21 cellular contexts compared by ENCODE assay signal in genomic region chr7:102093599-102094001, GRCh38.
DNase-seq lines count a peak whose midpoint lies in the region; ATAC-seq and TF ChIP-seq lines count a peak whose summit lies in the region.
"Had no signal": no experiment of that assay in that cellular context is flagged by ENCODE, and none has a peak within 500 bp of the region (broad histone marks: within the 10 kb centered on the region; RNA-seq: fewer than 3 reads in every experiment).

No MANE protein-coding gene starts in this region.

- peak overlapping the region; percentile 26 for H3K27ac ChIP-seq in VCaP
- no peak overlapping the region for H3K27ac ChIP-seq in mesendoderm (ENCODE audit: low read depth, low read length)
- no peak overlapping the region for H3K27ac ChIP-seq in WERI-Rb-1
- H3K27ac ChIP-seq: ovary, right lobe of liver, testis had no signal

- H3K9ac ChIP-seq in mesendoderm (ENCODE audit: low read length): no peak overlapping the region

- ATAC-seq in T-cell (replicated peaks in 1 of 4): no peak
- ATAC-seq: activated naive CD8-positive, alpha-beta T cell treated with anti-CD3 and anti-CD28 coated beads, Interleukin-2, amount 50 U/mL, for 24 hours; activated T-helper 17 cell treated with anti-CD3 and anti-CD28 coated beads, Interleukin-2, amount 50 U/mL, for 72 hours; naive thymus-derived CD8-positive, alpha-beta T cell; right lobe of liver had no signal

- no peaks in the 10 kb centered on the region for H3K79me2 ChIP-seq in mesendoderm (ENCODE audit: control insufficient read depth, insufficient read depth, low read length)

- no peak overlapping the region for H3K4me3 ChIP-seq in AG09309 (ENCODE audit: control insufficient read depth, low read depth, low read length)
- H3K4me3 ChIP-seq in mesendoderm (ENCODE audit: low read length): no peak overlapping the region
- H3K4me3 ChIP-seq in WERI-Rb-1 (ENCODE audit: low read depth, low read length): no peak overlapping the region
- H3K4me3 ChIP-seq: ovary, right lobe of liver, testis had no signal

- H3K23ac ChIP-seq in mesendoderm (ENCODE audit: low read length): no peak overlapping the region

- POLR2A ChIA-PET in T-cell (lab: Charles Lee): no interaction called here

- in situ Hi-C loops in ACHN (cut with HindIII; ENCODE audit: low pct_ligation_motif_present, low pct_unique_long_range_greater_than_20kb, low sequenced_read_pairs): no loop called here

- no peak overlapping the region for H2AK5ac ChIP-seq in mesendoderm (ENCODE audit: low read length)

- H3K56ac ChIP-seq in mesendoderm (ENCODE audit: low read length): no peak overlapping the region

- no peak overlapping the region for H3K18ac ChIP-seq in mesendoderm (ENCODE audit: low read length)

- no peaks in the 10 kb centered on the region for H3K27me3 Mint-ChIP-seq in T-cell
- H3K27me3 Mint-ChIP-seq: activated CD4-positive, alpha-beta T cell treated with anti-CD3 and anti-CD28 coated beads, Interleukin-2, amount 10 ng/mL, durations not matched to agents 7 days and 5 days; activated naive CD8-positive, alpha-beta T cell treated with anti-CD3 and anti-CD28 coated beads, Interleukin-2, amount 50 U/mL, for 24 hours; activated T-helper 17 cell treated with anti-CD3 and anti-CD28 coated beads, Interleukin-2, amount 50 U/mL, for 72 hours; B cell; naive thymus-derived CD8-positive, alpha-beta T cell had no signal

- CTCF ChIA-PET in T-cell (lab: Charles Lee): no interaction called here

- peaks cover 28% of the 10 kb centered on the region for H3K36me3 Mint-ChIP-seq in T-cell

- DNase-seq in AG09309 (ENCODE audit: low read depth): peak; percentile 3
- DNase-seq in GM04504 (ENCODE audit: low read depth): peak; percentile 6
- peak; percentile 12 for DNase-seq in mesenteric fat pad (ENCODE audit: low spot score)
- no peak for DNase-seq in mesendoderm
- no peak for DNase-seq in T-cell
- no peak for DNase-seq in WERI-Rb-1
- no peak for DNase-seq in ACHN
- DNase-seq: activated CD4-positive, alpha-beta T cell treated with anti-CD3 and anti-CD28 coated beads, Interleukin-2, amount 10 ng/mL, durations not matched to agents 7 days and 5 days; activated naive CD8-positive, alpha-beta T cell treated with anti-CD3 and anti-CD28 coated beads, Interleukin-2, amount 50 U/mL, for 24 hours; Kasumi-1; naive thymus-derived CD8-positive, alpha-beta T cell; NCI-H1092 treated with DMSO at 0.1 percent for 48 hours; NCI-H2081 treated with DMSO at 0.1 percent for 48 hours; NCI-H510A treated with DMSO at 0.1 percent for 48 hours; ovary; T-helper 1 cell; testis had no signal

- H3K36me3 ChIP-seq in mesendoderm (ENCODE audit: control insufficient read depth, insufficient read depth, low read length) (no peaks in the 10 kb centered on the region), WERI-Rb-1 (peaks cover 4% of the 10 kb centered on the region; the same call in 1 of the 2 replicates)
- H3K36me3 ChIP-seq: ovary, right lobe of liver had no signal

- no peaks in the 10 kb centered on the region for H3K9me3 ChIP-seq in WERI-Rb-1 (ENCODE audit: severe bottlenecking)
- H3K9me3 ChIP-seq: ovary, right lobe of liver, testis had no signal

- no peak overlapping the region for H2BK15ac ChIP-seq in mesendoderm (replicated peaks; ENCODE audit: low read depth)

- H3K4ac ChIP-seq in mesendoderm (ENCODE audit: low read depth, low read length): no peak overlapping the region

- peaks cover 4 to 13% (median 7%) of the 10 kb centered on the region in 3 donors for H3K9me3 Mint-ChIP-seq in T-cell
- H3K9me3 Mint-ChIP-seq: activated T-helper 17 cell treated with anti-CD3 and anti-CD28 coated beads, Interleukin-2, amount 50 U/mL, for 72 hours had no signal

- H4K5ac ChIP-seq in mesendoderm (ENCODE audit: low read length): no peak overlapping the region

- no peak overlapping the region for H3K4me3 Mint-ChIP-seq in T-cell
- H3K4me3 Mint-ChIP-seq: activated CD4-positive, alpha-beta T cell treated with anti-CD3 and anti-CD28 coated beads, Interleukin-2, amount 10 ng/mL, durations not matched to agents 7 days and 5 days; activated naive CD8-positive, alpha-beta T cell treated with anti-CD3 and anti-CD28 coated beads, Interleukin-2, amount 50 U/mL, for 24 hours; activated T-helper 17 cell treated with anti-CD3 and anti-CD28 coated beads, Interleukin-2, amount 50 U/mL, for 72 hours; B cell; naive thymus-derived CD8-positive, alpha-beta T cell had no signal

- H3K4me2 ChIP-seq in mesendoderm (ENCODE audit: low read length): no peak overlapping the region

- H3K27me3 ChIP-seq in mesendoderm (ENCODE audit: insufficient read depth, low read length, poor library complexity) (no peaks in the 10 kb centered on the region), WERI-Rb-1 (ENCODE audit: insufficient read depth, low read depth, severe bottlenecking) (no peaks in the 10 kb centered on the region)
- H3K27me3 ChIP-seq: ovary, right lobe of liver, testis had no signal

- no peak overlapping the region for H2BK120ac ChIP-seq in mesendoderm (ENCODE audit: low read depth, low read length)

- H3K4me1 Mint-ChIP-seq in T-cell: peaks cover 0 to 8% (median 2%) of the 10 kb centered on the region in 3 donors
- H3K4me1 Mint-ChIP-seq: activated CD4-positive, alpha-beta T cell treated with anti-CD3 and anti-CD28 coated beads, Interleukin-2, amount 10 ng/mL, durations not matched to agents 7 days and 5 days; B cell had no signal

- no peak for TF ChIP-seq CTCF in AG09309 (IDR thresholded peaks at IDR 0.05; ENCODE audit: control insufficient read depth, insufficient read depth, low read depth, low read length, missing control alignments)
- no peak for TF ChIP-seq CTCF in VCaP (conservative IDR thresholded peaks at IDR 0.05)
- TF ChIP-seq CTCF in WERI-Rb-1 (IDR thresholded peaks at IDR 0.05; ENCODE audit: low read depth, low read length): no peak

- no peaks in the 10 kb centered on the region for H3K4me1 ChIP-seq in mesendoderm (ENCODE audit: control insufficient read depth, low read depth, low read length)
- H3K4me1 ChIP-seq: testis had no signal

- WGBS in mesendoderm (ENCODE audit: extremely low coverage, insufficient coverage, low lambda C conversion rate): no CpG with 5 or more reads among the region's 12 CpGs

- H3K27ac Mint-ChIP-seq in T-cell: no peak overlapping the region
- H3K27ac Mint-ChIP-seq: activated CD4-positive, alpha-beta T cell treated with anti-CD3 and anti-CD28 coated beads, Interleukin-2, amount 10 ng/mL, durations not matched to agents 7 days and 5 days; activated naive CD8-positive, alpha-beta T cell treated with anti-CD3 and anti-CD28 coated beads, Interleukin-2, amount 50 U/mL, for 24 hours; activated T-helper 17 cell treated with anti-CD3 and anti-CD28 coated beads, Interleukin-2, amount 50 U/mL, for 72 hours; B cell; naive thymus-derived CD8-positive, alpha-beta T cell had no signal

- peaks cover 7% of the 10 kb centered on the region for H3K79me1 ChIP-seq in mesendoderm (ENCODE audit: low read length)

- H4K8ac ChIP-seq in mesendoderm (ENCODE audit: low read depth, low read length): no peak overlapping the region

- no peak overlapping the region for H2BK5ac ChIP-seq in mesendoderm (ENCODE audit: low read length)

Comparison
In these comparisons a context has a peak if more than half of its experiments do, and no peak if none do; other contexts are left out.
1. DNase-seq: peak in AG09309 (single experiment), GM04504 (single experiment) and mesenteric fat pad (single experiment); none in mesendoderm (single experiment), T-cell (0 of 34), WERI-Rb-1 (single experiment) and ACHN (single experiment).